13 cellular contexts compared by ENCODE assay signal in genomic region chr13:24162604-24163003, GRCh38. TPM values are rescaled to one million over a fixed set of nuclear protein-coding genes. Genes with fewer than 3 reads are reported as not detected.
DNase-seq lines count a peak whose midpoint lies in the region; ATAC-seq and TF ChIP-seq lines count a peak whose summit lies in the region.
"Had no signal": no experiment of that assay in that cellular context is flagged by ENCODE, and none has a peak within 500 bp of the region (broad histone marks: within the 10 kb centered on the region; RNA-seq: fewer than 3 reads in every experiment).

No MANE protein-coding gene starts in this region.

- H3K27ac Mint-ChIP-seq in activated T-cell treated with anti-CD3 and anti-CD28 coated beads, Interleukin-2, amount 50 U/mL, for 72 hours: no peak overlapping the region
- no peak overlapping the region for H3K27ac Mint-ChIP-seq in WTC11
- no peak overlapping the region for H3K27ac Mint-ChIP-seq in immature natural killer cell
- H3K27ac Mint-ChIP-seq in stimulated activated naive CD8-positive, alpha-beta T cell treated with anti-CD3 and anti-CD28 coated beads, Interleukin-15, amount 100 ng/mL, for 72 hours: no peak overlapping the region

- DNase-seq in activated T-cell treated with anti-CD3 and anti-CD28 coated beads, Interleukin-2, amount 50 U/mL, for 72 hours: no peak
- no peak for DNase-seq in activated T-cell treated with anti-CD3 and anti-CD28 coated beads, Interleukin-2, amount 50 U/mL, for 48 hours
- DNase-seq in WTC11 (ENCODE audit: low spot score) (no peak), immature natural killer cell (no peak), LoVo (ENCODE audit: low spot score) (no peak)
- no peak for DNase-seq in stimulated activated naive CD8-positive, alpha-beta T cell treated with anti-CD3 and anti-CD28 coated beads, Interleukin-15, amount 100 ng/mL, for 72 hours
- DNase-seq: activated CD8-positive, alpha-beta memory T cell treated with anti-CD3 and anti-CD28 coated beads for 24 hours; GOT3; Kasumi-1; NCI-H446; SJCRH30 had no signal

- POLR2A ChIA-PET in WTC11 (lab: Charles Lee): no interaction called here

- CTCF ChIA-PET in WTC11 (lab: Charles Lee): interaction anchor here (0.8 to 1.7 kb wide), 3 partner anchors 56 to 273 kb away, joined by 3 to 4 read pairs (median 4); partner anchors contain the start of gene MIPEP

- H3K4me3 Mint-ChIP-seq in activated T-cell treated with anti-CD3 and anti-CD28 coated beads, Interleukin-2, amount 50 U/mL, for 72 hours: peak overlapping the region; percentile 93 to 94
- H3K4me3 Mint-ChIP-seq in WTC11: peak overlapping the region; percentile 84
- H3K4me3 Mint-ChIP-seq in immature natural killer cell: peak overlapping the region in 4 of 5 donors; percentile 75 to 82 (median 80)
- H3K4me3 Mint-ChIP-seq in stimulated activated naive CD8-positive, alpha-beta T cell treated with anti-CD3 and anti-CD28 coated beads, Interleukin-15, amount 100 ng/mL, for 72 hours: peak overlapping the region; percentile 94 to 98

- H3K9me3 Mint-ChIP-seq in activated T-cell treated with anti-CD3 and anti-CD28 coated beads, Interleukin-2, amount 50 U/mL, for 72 hours: no peaks in the 10 kb centered on the region
- H3K9me3 Mint-ChIP-seq in WTC11: no peaks in the 10 kb centered on the region
- no peaks in the 10 kb centered on the region for H3K9me3 Mint-ChIP-seq in immature natural killer cell
- H3K9me3 Mint-ChIP-seq in stimulated activated naive CD8-positive, alpha-beta T cell treated with anti-CD3 and anti-CD28 coated beads, Interleukin-15, amount 100 ng/mL, for 72 hours: no peaks in the 10 kb centered on the region

- peaks cover 9% of the 10 kb centered on the region for H3K27me3 Mint-ChIP-seq in activated T-cell treated with anti-CD3 and anti-CD28 coated beads, Interleukin-2, amount 50 U/mL, for 72 hours (ENCODE audit: low read depth)
- peaks cover 9% of the 10 kb centered on the region for H3K27me3 Mint-ChIP-seq in WTC11 (ENCODE audit: low read depth)
- peaks cover 3 to 20% (median 13%) of the 10 kb centered on the region in 3 donors for H3K27me3 Mint-ChIP-seq in immature natural killer cell (ENCODE audit: low read depth in 3 of 3)
- H3K27me3 Mint-ChIP-seq in stimulated activated naive CD8-positive, alpha-beta T cell treated with anti-CD3 and anti-CD28 coated beads, Interleukin-15, amount 100 ng/mL, for 72 hours: no peaks in the 10 kb centered on the region

- no peak for TF ChIP-seq CTCF in WTC11 (IDR thresholded peaks at IDR 0.05)

- H3K4me1 Mint-ChIP-seq in activated T-cell treated with anti-CD3 and anti-CD28 coated beads, Interleukin-2, amount 50 U/mL, for 72 hours (ENCODE audit: low read depth): peaks cover 32% of the 10 kb centered on the region
- H3K4me1 Mint-ChIP-seq in WTC11: peaks cover 37% of the 10 kb centered on the region
- peaks cover 14% of the 10 kb centered on the region in 2 donors for H3K4me1 Mint-ChIP-seq in immature natural killer cell
- H3K4me1 Mint-ChIP-seq in stimulated activated naive CD8-positive, alpha-beta T cell treated with anti-CD3 and anti-CD28 coated beads, Interleukin-15, amount 100 ng/mL, for 72 hours: peaks cover 61% of the 10 kb centered on the region

- no peak for ATAC-seq in activated T-cell treated with anti-CD3 and anti-CD28 coated beads, Interleukin-2, amount 50 U/mL, for 72 hours (replicated peaks in 1 of 2)
- no peak for ATAC-seq in WTC11
- ATAC-seq in stimulated activated naive CD8-positive, alpha-beta T cell treated with anti-CD3 and anti-CD28 coated beads, Interleukin-15, amount 100 ng/mL, for 72 hours: no peak
- ATAC-seq in GM18873 (IDR thresholded peaks at IDR 0.05; ENCODE audit: low FRiP score, unreplicated experiment): no peak
- ATAC-seq in GM18511 (IDR thresholded peaks at IDR 0.05; ENCODE audit: unreplicated experiment): no peak

- H3K36me3 Mint-ChIP-seq in activated T-cell treated with anti-CD3 and anti-CD28 coated beads, Interleukin-2, amount 50 U/mL, for 72 hours (ENCODE audit: insufficient read depth in 2 of 2): peaks cover 9 to 18% of the 10 kb centered on the region in 2 donors
- H3K36me3 Mint-ChIP-seq in WTC11 (peaks cover 19% of the 10 kb centered on the region), immature natural killer cell (peaks cover 0 to 5% (median 0%) of the 10 kb centered on the region in 3 donors)

TF ChIP-seq in WTC11, 78 proteins besides CTCF, POLR2A, EP300 and RAD21:
- TF ChIP-seq SMAD3 (CRISPR knock-in tag; IDR thresholded peaks at IDR 0.05; ENCODE audit: borderline replicate concordance) (no peak), GRHL2 (CRISPR knock-in tag; IDR thresholded peaks at IDR 0.05; ENCODE audit: insufficient replicate concordance, severe bottlenecking) (no peak), ZBTB21 (CRISPR knock-in tag; IDR thresholded peaks at IDR 0.05; ENCODE audit: borderline replicate concordance) (no peak), GTF2I (CRISPR knock-in tag; conservative IDR thresholded peaks at IDR 0.05) (no peak), ERG (CRISPR knock-in tag; IDR thresholded peaks at IDR 0.05) (no peak), ZNF425 (CRISPR knock-in tag; conservative IDR thresholded peaks at IDR 0.05) (no peak)

RNA-seq across cellular contexts. Expression of gene SPATA13, which starts 2.1 kb away (rescaled TPM):
- total RNA-seq in activated T-cell treated with anti-CD3 and anti-CD28 coated beads, Interleukin-2, amount 50 U/mL, for 72 hours: 10 to 100 TPM; 60.8 to 68.6 TPM
- total RNA-seq in WTC11 (2021): 22.1 to 29.0 TPM (median 23.1 TPM) in 3 replicates
- polyA plus RNA-seq in immature natural killer cell: 100 to 1,000 TPM in 1 of 3 donors, 10 to 100 TPM in 2; 19.0 to 112 (median 65.6) TPM
